ENCODE assay signal across 10 cellular contexts in genomic region chr13:77925616-77926015, GRCh38. TPM values are rescaled to one million over a fixed set of nuclear protein-coding genes. Genes with fewer than 3 reads are reported as not detected.
"Had no signal": no experiment of that assay in that cellular context is flagged by ENCODE, and none has a peak within 500 bp of the region (broad histone marks: within the 10 kb centered on the region; RNA-seq: fewer than 3 reads in every experiment).

No MANE protein-coding gene starts in this region.

- H2AFZ ChIP-seq: GM23338 had no signal

- H3K4me3 ChIP-seq: GM23338 had no signal

- ATAC-seq: GM23338, HepG2 had no signal

- DNase-seq: H9, HCEC 1CT, KBM-7 had no signal

- FAIRE-seq: H1, H54, HepG2 had no signal

- H3K4me2 ChIP-seq: GM23338 had no signal

- H3K27ac ChIP-seq: HL-60 had no signal

RNA-seq across cellular contexts. Expression of gene EDNRB, which starts 7.0 kb away (rescaled TPM):
- total RNA-seq: HepG2, HT1080 had no signal
- polyA plus RNA-seq: HepG2, IgD-negative memory B cell had no signal
